25 cellular contexts compared by ENCODE assay signal in the genomic region with DNA sequence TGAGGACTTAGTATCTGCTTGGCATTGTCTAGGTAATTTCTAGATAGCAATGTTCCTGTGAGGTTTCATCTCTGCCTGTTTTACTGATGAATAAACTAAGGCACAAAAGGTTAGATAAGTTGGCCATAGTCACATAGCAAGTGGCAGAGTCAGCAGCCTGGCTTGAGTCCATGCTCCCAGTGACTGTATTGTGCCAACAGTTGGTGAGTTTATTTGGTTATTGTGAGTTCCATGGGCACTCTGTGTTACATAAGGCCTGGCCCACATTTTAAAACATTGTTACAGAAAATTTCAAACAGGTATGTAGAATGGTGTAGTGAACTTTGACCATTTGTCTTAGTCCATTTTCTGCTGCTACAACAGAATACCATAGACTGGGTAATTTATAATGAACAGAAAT. TPM values are rescaled to one million over a fixed set of nuclear protein-coding genes. Genes with fewer than 3 reads are reported as not detected.
DNase-seq lines count a peak whose midpoint lies in the region; ATAC-seq, FAIRE-seq and TF ChIP-seq lines count a peak whose summit lies in the region.
"Had no signal": no experiment of that assay in that cellular context is flagged by ENCODE, and none has a peak within 500 bp of the region (broad histone marks: within the 10 kb centered on the region; RNA-seq: fewer than 3 reads in every experiment).

No MANE protein-coding gene starts in this region.

- H3K9me3 Mint-ChIP-seq in MCF 10A (ENCODE audit: unreplicated experiment): no peaks in the 10 kb centered on the region
- H3K9me3 Mint-ChIP-seq: activated naive CD4-positive, alpha-beta T cell treated with anti-CD3 and anti-CD28 coated beads, Interleukin-2, amount 50 U/mL, for 24 hours; H9; mesothelial cell of epicardium; natural killer cell treated with Interleukin-12 subunit alpha and Interleukin-12 subunit beta and Interleukin-15 and Interleukin-18, amount 100 ng/mL, for 72 hours; T-cell had no signal

- H3K27me3 ChIP-seq in breast epithelium (no peaks in the 10 kb centered on the region), endothelial cell of umbilical vein (ENCODE audit: control insufficient read depth in 2 of 2, insufficient read depth in 2 of 2, low read length in 2 of 2) (no peaks in the 10 kb centered on the region), thyroid gland (no peaks in the 10 kb centered on the region)

- no peaks in the 10 kb centered on the region for H3K4me1 ChIP-seq in breast epithelium
- peaks cover 13% of the 10 kb centered on the region for H3K4me1 ChIP-seq in endothelial cell of umbilical vein (ENCODE audit: control insufficient read depth, extremely low read depth, insufficient read depth, low read length)
- H3K4me1 ChIP-seq in thyroid gland: peaks cover 11 to 16% of the 10 kb centered on the region in 2 donors
- H3K4me1 ChIP-seq: parathyroid adenoma had no signal

- TF ChIP-seq POLR2A in breast epithelium (IDR thresholded peaks at IDR 0.05): no peak
- no peak for TF ChIP-seq POLR2A in endothelial cell of umbilical vein (IDR thresholded peaks at IDR 0.05; ENCODE audit: low read depth, low read length)
- no peak for TF ChIP-seq POLR2A in thyroid gland (IDR thresholded peaks at IDR 0.05)

- H3K9ac ChIP-seq in endothelial cell of umbilical vein (replicated peaks; ENCODE audit: extremely low read depth, insufficient read depth, low read length): no peak overlapping the region
- H3K9ac ChIP-seq: parathyroid adenoma had no signal

- H2AFZ ChIP-seq in endothelial cell of umbilical vein (ENCODE audit: low read depth, low read length): no peak overlapping the region
- H2AFZ ChIP-seq: parathyroid adenoma, PC-9 had no signal

- no peaks in the 10 kb centered on the region for H3K9me1 ChIP-seq in endothelial cell of umbilical vein (replicated peaks; ENCODE audit: control insufficient read depth, extremely low read depth, insufficient read depth, low read length)

- CTCF ChIA-PET in MCF 10A (lab: Yijun Ruan, JAX): no interaction called here
- CTCF ChIA-PET in RWPE1 (lab: Yijun Ruan, JAX): interaction anchor here (1.7 kb wide), 1 partner anchor 38 kb away, joined by 5 read pairs; no protein-coding TSS in a partner anchor
- CTCF ChIA-PET in endothelial cell of umbilical vein (lab: Charles Lee): no interaction called here

- no peak for ATAC-seq in HG03571 (IDR thresholded peaks at IDR 0.05; ENCODE audit: unreplicated experiment)
- ATAC-seq: natural killer cell treated with Interleukin-12 subunit alpha and Interleukin-12 subunit beta and Interleukin-15 and Interleukin-18, amount 100 ng/mL, for 72 hours; T-cell had no signal

- H3K27me3 Mint-ChIP-seq in MCF 10A (ENCODE audit: insufficient read depth, unreplicated experiment): no peaks in the 10 kb centered on the region
- H3K27me3 Mint-ChIP-seq: activated naive CD4-positive, alpha-beta T cell treated with anti-CD3 and anti-CD28 coated beads, Interleukin-2, amount 50 U/mL, for 24 hours; natural killer cell treated with Interleukin-12 subunit alpha and Interleukin-12 subunit beta and Interleukin-15 and Interleukin-18, amount 100 ng/mL, for 72 hours; T-cell had no signal

- H3K9me3 ChIP-seq in breast epithelium (no peaks in the 10 kb centered on the region), endothelial cell of umbilical vein (replicated peaks; ENCODE audit: control insufficient read depth, insufficient read depth, low read length) (no peaks in the 10 kb centered on the region), thyroid gland (no peaks in the 10 kb centered on the region)

- peaks cover 12% of the 10 kb centered on the region for H3K4me1 Mint-ChIP-seq in MCF 10A (ENCODE audit: insufficient read depth, unreplicated experiment)
- H3K4me1 Mint-ChIP-seq: activated naive CD4-positive, alpha-beta T cell treated with anti-CD3 and anti-CD28 coated beads, Interleukin-2, amount 50 U/mL, for 24 hours; mesothelial cell of epicardium; T-cell had no signal

- peak; percentile 8 for FAIRE-seq in endothelial cell of umbilical vein (lab: Jason Lieb, UNC)
- FAIRE-seq: A204.1, endometrium, G401.6 had no signal

- H3K4me3 ChIP-seq in breast epithelium (no peak overlapping the region), endothelial cell of umbilical vein (replicated peaks in 1 of 3; ENCODE audit: insufficient read depth in 1 of 3, low read depth in 1 of 3, low read length in 3 of 3) (no peak overlapping the region), thyroid gland (replicated peaks in 1 of 3) (no peak overlapping the region)
- H3K4me3 ChIP-seq: coronary artery, PC-9 had no signal

- no peak overlapping the region for H3K4me2 ChIP-seq in endothelial cell of umbilical vein (ENCODE audit: insufficient read depth, low read length)
- H3K4me2 ChIP-seq: PC-9 had no signal

- no TSS peak for BruUV-seq in MCF 10A (replicated peaks; lab: Mats Ljungman, UMichigan)
- BruUV-seq in endothelial cell of umbilical vein (replicated peaks; lab: Mats Ljungman, UMichigan): no TSS peak

- H3K27ac ChIP-seq in breast epithelium (no peak overlapping the region), RWPE1 (0 out of 2 replicates have a peak overlapping the region, but pooled peaks have one; percentile 37), endothelial cell of umbilical vein (ENCODE audit: insufficient read depth, low read depth, low read length) (peak overlapping the region; percentile 26), thyroid gland (peak overlapping the region; percentile 14 to 50 (median 41))
- H3K27ac ChIP-seq: coronary artery, parathyroid adenoma, PC-9 had no signal

- POLR2A ChIA-PET in MCF 10A (lab: Yijun Ruan, JAX): no interaction called here
- POLR2A ChIA-PET in RWPE1 (lab: Yijun Ruan, JAX; ENCODE audit: low non-redundant PET): no interaction called here
- POLR2A ChIA-PET in endothelial cell of umbilical vein (lab: Charles Lee): no interaction called here

- H3K36me3 ChIP-seq in breast epithelium: no peaks in the 10 kb centered on the region
- H3K36me3 ChIP-seq in endothelial cell of umbilical vein (ENCODE audit: control insufficient read depth in 2 of 2, extremely low read depth in 1 of 2, insufficient read depth in 2 of 2, low read length in 2 of 2): peaks cover 4 to 10% of the 10 kb centered on the region in 2 experiments
- H3K36me3 ChIP-seq in thyroid gland: no peaks in the 10 kb centered on the region

- H3K4me3 Mint-ChIP-seq in MCF 10A (ENCODE audit: unreplicated experiment): no peak overlapping the region
- H3K4me3 Mint-ChIP-seq: activated naive CD4-positive, alpha-beta T cell treated with anti-CD3 and anti-CD28 coated beads, Interleukin-2, amount 50 U/mL, for 24 hours; H9; mesothelial cell of epicardium; natural killer cell treated with Interleukin-12 subunit alpha and Interleukin-12 subunit beta and Interleukin-15 and Interleukin-18, amount 100 ng/mL, for 72 hours; T-cell had no signal

- no peak for TF ChIP-seq CTCF in MCF 10A (IDR thresholded peaks at IDR 0.05; ENCODE audit: unreplicated experiment)
- TF ChIP-seq CTCF in breast epithelium (IDR thresholded peaks at IDR 0.05): no peak
- no peak for TF ChIP-seq CTCF in RWPE1 (conservative IDR thresholded peaks at IDR 0.05; ENCODE audit: low read depth)
- TF ChIP-seq CTCF in endothelial cell of umbilical vein (IDR thresholded peaks at IDR 0.05; ENCODE audit: extremely low read depth in 1 of 2, insufficient read depth in 1 of 2, low read depth in 1 of 2, low read length in 2 of 2): no peak
- TF ChIP-seq CTCF in thyroid gland (IDR thresholded peaks at IDR 0.05): no peak

- dilution Hi-C loops in endothelial cell of umbilical vein (cut with MboI; ENCODE audit: extremely low pct_ligation_motif_present, low sequenced_read_pairs): no loop called here

- intact Hi-C loops in MCF 10A (cut with micrococcal nuclease) (no loop called here), breast epithelium (cut with DNase I; ENCODE audit: low total_unique reads) (no loop called here), endothelial cell of umbilical vein (cut with micrococcal nuclease) (no loop called here), thyroid gland (cut with DNase I) (no loop called here)

- H4K20me1 ChIP-seq in endothelial cell of umbilical vein (replicated peaks; ENCODE audit: control insufficient read depth, extremely low read depth, insufficient read depth, low read length): no peaks in the 10 kb centered on the region

- H3K79me2 ChIP-seq in endothelial cell of umbilical vein (ENCODE audit: control insufficient read depth, insufficient read depth, low read length): no peaks in the 10 kb centered on the region
- H3K79me2 ChIP-seq: parathyroid adenoma had no signal

- H3K27ac Mint-ChIP-seq in MCF 10A (ENCODE audit: low read depth, unreplicated experiment): peak overlapping the region; percentile 49
- H3K27ac Mint-ChIP-seq: activated naive CD4-positive, alpha-beta T cell treated with anti-CD3 and anti-CD28 coated beads, Interleukin-2, amount 50 U/mL, for 24 hours; mesothelial cell of epicardium; natural killer cell treated with Interleukin-12 subunit alpha and Interleukin-12 subunit beta and Interleukin-15 and Interleukin-18, amount 100 ng/mL, for 72 hours; T-cell had no signal

- DNase-seq in MCF 10A (ENCODE audit: unreplicated experiment) (no peak), breast epithelium (ENCODE audit: low spot score in 2 of 2) (no peak), RWPE1 (ENCODE audit: low spot score) (no peak), endothelial cell of umbilical vein (ENCODE audit: low read depth, low spot score) (no peak), thyroid gland (peak; percentile 82 to 87), T-helper 1 cell (no peak), hippocampal formation (lab: John Stamatoyannopoulos, UW) (no peak)
- DNase-seq: H9, KG1, NCI-H1048, NCI-H187, NCI-H345, NCI-H774, PC-9, SIG-M5, T-cell had no signal

- peaks cover 39% of the 10 kb centered on the region for H3K36me3 Mint-ChIP-seq in MCF 10A (ENCODE audit: insufficient read depth, unreplicated experiment)

RNA-seq across cellular contexts. Expression of a gene that starts 15.2 kb away (rescaled TPM):
- 12.5 and 17.5 TPM in 2 replicates for total RNA-seq in MCF 10A (2022)
- 1 to 10 TPM; 5.4 to 9.8 (median 6.7) TPM for total RNA-seq in breast epithelium
- 64.6 and 71.2 TPM in 2 replicates for total RNA-seq in endothelial cell of umbilical vein
- 48.4 and 53.7 TPM in 2 replicates for polyA plus RNA-seq in endothelial cell of umbilical vein
- polyA plus RNA-seq in endothelial cell of umbilical vein (2011; cell fraction: cytosol; rRNA removed): 44.8 and 49.6 TPM in 2 replicates
- polyA plus RNA-seq in endothelial cell of umbilical vein (2011; cell fraction: nucleus; rRNA removed): 58.4 and 64.1 TPM in 2 replicates
- polyA plus RNA-seq in endothelial cell of umbilical vein (2012): 16.7 and 28.0 TPM in 2 replicates
- 73.7 and 81.5 TPM in 2 replicates for polyA minus RNA-seq in endothelial cell of umbilical vein
- 221 TPM for polyA minus RNA-seq in endothelial cell of umbilical vein (2011; cell fraction: cytosol; rRNA and poly(A)+ RNA removed)
- 27.1 and 29.2 TPM in 2 replicates for polyA minus RNA-seq in endothelial cell of umbilical vein (2011; cell fraction: nucleus; rRNA and poly(A)+ RNA removed)
- total RNA-seq in thyroid gland: 10 to 100 TPM in 1 of 4 donors, 1 to 10 TPM in 3; 7.5 to 15.1 (median 9.5) TPM

RNA-seq across cellular contexts. Expression of a gene that starts 15.6 kb away (rescaled TPM):
- 10.1 and 10.4 TPM in 2 replicates for total RNA-seq in MCF 10A (2022)
- 10 to 100 TPM in 1 of 3 donors, 1 to 10 TPM in 2; 8.8 to 10.6 (median 8.8) TPM for total RNA-seq in breast epithelium
- total RNA-seq in endothelial cell of umbilical vein: 5.3 and 6.5 TPM in 2 replicates
- 5.5 and 8.1 TPM in 2 replicates for polyA plus RNA-seq in endothelial cell of umbilical vein
- polyA plus RNA-seq in endothelial cell of umbilical vein (2011; cell fraction: cytosol; rRNA removed): 4.2 and 5.6 TPM in 2 replicates
- polyA plus RNA-seq in endothelial cell of umbilical vein (2011; cell fraction: nucleus; rRNA removed): 3.3 and 3.7 TPM in 2 replicates
- 4.0 and 5.8 TPM in 2 replicates for polyA plus RNA-seq in endothelial cell of umbilical vein (2012)
- 2.1 and 3.8 TPM in 2 replicates for polyA minus RNA-seq in endothelial cell of umbilical vein
- polyA minus RNA-seq in endothelial cell of umbilical vein (2011; cell fraction: cytosol; rRNA and poly(A)+ RNA removed): 23.0 TPM
- polyA minus RNA-seq in endothelial cell of umbilical vein (2011; cell fraction: nucleus; rRNA and poly(A)+ RNA removed): 0.82 and 1.4 TPM in 2 replicates
- total RNA-seq in thyroid gland: 1 to 10 TPM; 3.2 to 9.4 (median 8.0) TPM

RNA-seq across cellular contexts. Expression of a gene that starts 22.9 kb away (rescaled TPM):
- total RNA-seq in MCF 10A (2022) (47.0 and 57.2 TPM in 2 replicates), breast epithelium (10 to 100 TPM; 32.1 to 49.0 (median 39.8) TPM), endothelial cell of umbilical vein (34.3 and 34.6 TPM in 2 replicates), thyroid gland (10 to 100 TPM; 36.2 to 47.5 (median 43.2) TPM)
- 58.0 and 65.4 TPM in 2 replicates for polyA plus RNA-seq in endothelial cell of umbilical vein
- polyA plus RNA-seq in endothelial cell of umbilical vein (2011; cell fraction: cytosol; rRNA removed): 34.5 and 37.5 TPM in 2 replicates
- polyA plus RNA-seq in endothelial cell of umbilical vein (2011; cell fraction: nucleus; rRNA removed): 42.5 and 45.5 TPM in 2 replicates
- polyA plus RNA-seq in endothelial cell of umbilical vein (2012): 19.9 and 26.8 TPM in 2 replicates
- polyA minus RNA-seq in endothelial cell of umbilical vein: 30.8 and 38.6 TPM in 2 replicates
- 43.3 TPM for polyA minus RNA-seq in endothelial cell of umbilical vein (2011; cell fraction: cytosol; rRNA and poly(A)+ RNA removed)
- 13.7 and 15.6 TPM in 2 replicates for polyA minus RNA-seq in endothelial cell of umbilical vein (2011; cell fraction: nucleus; rRNA and poly(A)+ RNA removed)

RNA-seq across cellular contexts. Expression of a gene that starts 59.3 kb away (rescaled TPM):
- total RNA-seq in MCF 10A (2022) (9.7 and 10.0 TPM in 2 replicates), breast epithelium (10 to 100 TPM; 32.0 to 43.6 (median 40.2) TPM), endothelial cell of umbilical vein (14.0 and 15.2 TPM in 2 replicates), thyroid gland (10 to 100 TPM; 18.9 to 29.1 (median 24.4) TPM)
- 24.4 and 25.1 TPM in 2 replicates for polyA plus RNA-seq in endothelial cell of umbilical vein
- 11.2 and 14.4 TPM in 2 replicates for polyA plus RNA-seq in endothelial cell of umbilical vein (2011; cell fraction: cytosol; rRNA removed)
- polyA plus RNA-seq in endothelial cell of umbilical vein (2011; cell fraction: nucleus; rRNA removed): 79.4 and 95.5 TPM in 2 replicates
- 8.3 and 9.9 TPM in 2 replicates for polyA plus RNA-seq in endothelial cell of umbilical vein (2012)
- polyA minus RNA-seq in endothelial cell of umbilical vein: 8.4 and 11.9 TPM in 2 replicates
- polyA minus RNA-seq in endothelial cell of umbilical vein (2011; cell fraction: cytosol; rRNA and poly(A)+ RNA removed): 23.7 TPM
- polyA minus RNA-seq in endothelial cell of umbilical vein (2011; cell fraction: nucleus; rRNA and poly(A)+ RNA removed): 14.9 and 19.1 TPM in 2 replicates

Comparison
In these comparisons a context has a peak if more than half of its experiments do, and no peak if none do; other contexts are left out.
1. DNase-seq: peak in thyroid gland (2 of 2); none in MCF 10A (single experiment), breast epithelium (0 of 2), RWPE1 (single experiment), endothelial cell of umbilical vein (single experiment), T-helper 1 cell (0 of 5) and hippocampal formation (0 of 2).
2. H3K27ac ChIP-seq: peak in RWPE1 (single experiment), endothelial cell of umbilical vein (single experiment) and thyroid gland (3 of 3); none in breast epithelium (0 of 2).